In the genomic region with DNA sequence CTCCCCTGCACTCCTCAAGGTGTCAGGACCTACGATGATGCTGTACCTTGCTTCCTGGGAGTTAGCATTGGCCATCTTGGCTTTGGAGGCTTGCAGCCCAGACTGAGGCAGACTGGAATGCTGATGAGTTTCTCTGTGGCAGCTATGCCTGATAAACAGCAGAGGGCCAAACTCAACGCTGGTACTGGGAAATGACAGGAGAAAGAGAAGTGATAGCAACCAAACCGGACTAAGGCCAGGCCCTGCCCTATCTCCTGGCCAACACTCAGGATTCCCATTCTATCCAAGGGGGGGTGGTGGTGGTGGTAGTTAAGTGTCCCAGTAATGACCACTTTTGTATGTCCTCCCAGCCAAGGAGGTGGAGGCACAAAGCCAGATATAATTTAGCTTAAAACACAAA, we compare ENCODE assay signal across 2 cellular contexts.
TF ChIP-seq lines count a peak whose summit lies in the region.

No MANE protein-coding gene starts in this region.

TF ChIP-seq in HCT116, 20 proteins besides CTCF, POLR2A, EP300 and RAD21:
- TF ChIP-seq JUND (IDR thresholded peaks at IDR 0.05), result no peak
- no peak for TF ChIP-seq MAX (IDR thresholded peaks at IDR 0.05)
- no peak for TF ChIP-seq POLR2AphosphoS5 (IDR thresholded peaks at IDR 0.05; ENCODE audit: low read depth, low read length)
- TF ChIP-seq ZNF274 (IDR thresholded peaks at IDR 0.05; ENCODE audit: low read depth, low read length), result no peak
- no peak for TF ChIP-seq REST (IDR thresholded peaks at IDR 0.05; ENCODE audit: low read depth)
- no peak for TF ChIP-seq EZH2phosphoT487 (IDR thresholded peaks at IDR 0.05; ENCODE audit: borderline replicate concordance)
- no peak for TF ChIP-seq SIN3A (IDR thresholded peaks at IDR 0.05; ENCODE audit: low read depth)
- no peak for TF ChIP-seq ZFX (IDR thresholded peaks at IDR 0.05)
- no peak for TF ChIP-seq SRF (IDR thresholded peaks at IDR 0.05; ENCODE audit: low read depth)

TF ChIP-seq in K562, 482 proteins besides CTCF, POLR2A, EP300 and RAD21:
- TF ChIP-seq HDAC8 (tag; IDR thresholded peaks at IDR 0.05) (no peak), FOXA3 (CRISPR knock-in tag; conservative IDR thresholded peaks at IDR 0.05 in 1 of 2, IDR thresholded peaks at IDR 0.05 in 1 of 2) (no peak), CXXC5 (CRISPR knock-in tag; IDR thresholded peaks at IDR 0.05) (0 out of 2 replicates have a peak, but pooled peaks have one; percentile 10), SMC3 (conservative IDR thresholded peaks at IDR 0.05; ENCODE audit: insufficient read depth, low read depth, low read length) (peak; percentile 48), ILK (tag; IDR thresholded peaks at IDR 0.05; ENCODE audit: borderline replicate concordance, low read depth) (no peak), TEAD1 (CRISPR knock-in tag; IDR thresholded peaks at IDR 0.05) (peak in 1 of 2 experiments; percentile 36; a peak in 1 of 4 replicates), SRSF7 (optimal IDR thresholded peaks at IDR 0.05; ENCODE audit: low read depth, low read length) (no peak), MTF1 (CRISPR knock-in tag; IDR thresholded peaks at IDR 0.05; ENCODE audit: borderline replicate concordance) (no peak), DEAF1 (CRISPR knock-in tag; IDR thresholded peaks at IDR 0.05) (peak; percentile 33; the same call in 1 of the 2 replicates), CREM (IDR thresholded peaks at IDR 0.05; ENCODE audit: low read depth) (0 out of 2 replicates have a peak, but pooled peaks have one; percentile 22)
- TF ChIP-seq, protein P1, sequence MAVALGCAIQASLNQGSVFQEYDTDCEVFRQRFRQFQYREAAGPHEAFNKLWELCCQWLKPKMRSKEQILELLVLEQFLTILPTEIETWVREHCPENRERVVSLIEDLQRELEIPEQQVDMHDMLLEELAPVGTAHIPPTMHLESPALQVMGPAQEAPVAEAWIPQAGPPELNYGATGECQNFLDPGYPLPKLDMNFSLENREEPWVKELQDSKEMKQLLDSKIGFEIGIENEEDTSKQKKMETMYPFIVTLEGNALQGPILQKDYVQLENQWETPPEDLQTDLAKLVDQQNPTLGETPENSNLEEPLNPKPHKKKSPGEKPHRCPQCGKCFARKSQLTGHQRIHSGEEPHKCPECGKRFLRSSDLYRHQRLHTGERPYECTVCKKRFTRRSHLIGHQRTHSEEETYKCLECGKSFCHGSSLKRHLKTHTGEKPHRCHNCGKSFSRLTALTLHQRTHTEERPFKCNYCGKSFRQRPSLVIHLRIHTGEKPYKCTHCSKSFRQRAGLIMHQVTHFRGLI (CRISPR knock-in tag; IDR thresholded peaks at IDR 0.05), result no peak
- TF ChIP-seq, protein P2, sequence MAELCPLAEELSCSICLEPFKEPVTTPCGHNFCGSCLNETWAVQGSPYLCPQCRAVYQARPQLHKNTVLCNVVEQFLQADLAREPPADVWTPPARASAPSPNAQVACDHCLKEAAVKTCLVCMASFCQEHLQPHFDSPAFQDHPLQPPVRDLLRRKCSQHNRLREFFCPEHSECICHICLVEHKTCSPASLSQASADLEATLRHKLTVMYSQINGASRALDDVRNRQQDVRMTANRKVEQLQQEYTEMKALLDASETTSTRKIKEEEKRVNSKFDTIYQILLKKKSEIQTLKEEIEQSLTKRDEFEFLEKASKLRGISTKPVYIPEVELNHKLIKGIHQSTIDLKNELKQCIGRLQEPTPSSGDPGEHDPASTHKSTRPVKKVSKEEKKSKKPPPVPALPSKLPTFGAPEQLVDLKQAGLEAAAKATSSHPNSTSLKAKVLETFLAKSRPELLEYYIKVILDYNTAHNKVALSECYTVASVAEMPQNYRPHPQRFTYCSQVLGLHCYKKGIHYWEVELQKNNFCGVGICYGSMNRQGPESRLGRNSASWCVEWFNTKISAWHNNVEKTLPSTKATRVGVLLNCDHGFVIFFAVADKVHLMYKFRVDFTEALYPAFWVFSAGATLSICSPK (IDR thresholded peaks at IDR 0.05; ENCODE audit: borderline replicate concordance), result no peak
- TF ChIP-seq, protein P3, sequence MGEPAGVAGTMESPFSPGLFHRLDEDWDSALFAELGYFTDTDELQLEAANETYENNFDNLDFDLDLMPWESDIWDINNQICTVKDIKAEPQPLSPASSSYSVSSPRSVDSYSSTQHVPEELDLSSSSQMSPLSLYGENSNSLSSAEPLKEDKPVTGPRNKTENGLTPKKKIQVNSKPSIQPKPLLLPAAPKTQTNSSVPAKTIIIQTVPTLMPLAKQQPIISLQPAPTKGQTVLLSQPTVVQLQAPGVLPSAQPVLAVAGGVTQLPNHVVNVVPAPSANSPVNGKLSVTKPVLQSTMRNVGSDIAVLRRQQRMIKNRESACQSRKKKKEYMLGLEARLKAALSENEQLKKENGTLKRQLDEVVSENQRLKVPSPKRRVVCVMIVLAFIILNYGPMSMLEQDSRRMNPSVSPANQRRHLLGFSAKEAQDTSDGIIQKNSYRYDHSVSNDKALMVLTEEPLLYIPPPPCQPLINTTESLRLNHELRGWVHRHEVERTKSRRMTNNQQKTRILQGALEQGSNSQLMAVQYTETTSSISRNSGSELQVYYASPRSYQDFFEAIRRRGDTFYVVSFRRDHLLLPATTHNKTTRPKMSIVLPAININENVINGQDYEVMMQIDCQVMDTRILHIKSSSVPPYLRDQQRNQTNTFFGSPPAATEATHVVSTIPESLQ (CRISPR knock-in tag; IDR thresholded peaks at IDR 0.05), result no peak
